Comparison of ENCODE assay signal across 8 cellular contexts in genomic region chr22:19714320-19715252, GRCh38. TPM values are rescaled to one million over a fixed set of nuclear protein-coding genes. Genes with fewer than 3 reads are reported as not detected.
DNase-seq lines count a peak whose midpoint lies in the region; ATAC-seq and TF ChIP-seq lines count a peak whose summit lies in the region.

SEPTIN5 (plus strand) TSS chr22:19714503; CDS start chr22:19714589, 86 bp downstream.

- POLR2A ChIA-PET in activated CD4-positive, alpha-beta T cell treated with anti-CD3 and anti-CD28 coated beads for 36 hours (lab: Charles Lee) = no interaction called here
- POLR2A ChIA-PET in MCF 10A (lab: Yijun Ruan, JAX) = no interaction called here

- H3K4me3 ChIP-seq in left lung (peak within 1 kb of the TSS; percentile 36 to 50), testis (peak within 1 kb of the TSS; percentile 58 to 73)

- no peak for ATAC-seq in activated CD4-positive, alpha-beta T cell treated with anti-CD3 and anti-CD28 coated beads for 36 hours
- ATAC-seq in left lung (no peak), omental fat pad (ENCODE audit: low FRiP score) (no peak), HG03280 (IDR thresholded peaks at IDR 0.05; ENCODE audit: unreplicated experiment) (no peak)

- H3K27ac ChIP-seq in left lung (no peak within 1 kb of the TSS), testis (no peak within 1 kb of the TSS)

- no peak for TF ChIP-seq CTCF in MCF 10A (IDR thresholded peaks at IDR 0.05; ENCODE audit: unreplicated experiment)
- TF ChIP-seq CTCF in left lung (IDR thresholded peaks at IDR 0.05) = no peak
- TF ChIP-seq CTCF in testis (IDR thresholded peaks at IDR 0.05) = no peak
- no peak for TF ChIP-seq CTCF in omental fat pad (IDR thresholded peaks at IDR 0.05)

- H3K27ac Mint-ChIP-seq in activated CD4-positive, alpha-beta T cell treated with anti-CD3 and anti-CD28 coated beads for 36 hours = no peak within 1 kb of the TSS
- no peak within 1 kb of the TSS for H3K27ac Mint-ChIP-seq in MCF 10A (ENCODE audit: low read depth, unreplicated experiment)

- no TSS peak for BruUV-seq in MCF 10A (replicated peaks; lab: Mats Ljungman, UMichigan)

- H3K4me3 Mint-ChIP-seq in activated CD4-positive, alpha-beta T cell treated with anti-CD3 and anti-CD28 coated beads for 36 hours = peak within 1 kb of the TSS; percentile 50
- H3K4me3 Mint-ChIP-seq in MCF 10A (ENCODE audit: unreplicated experiment) = peak within 1 kb of the TSS; percentile 69

- 2% methylated on average over 35 of the region's 104 CpGs; no CpG with 5 or more reads in 1 of the 2 donors for WGBS in testis, 2 donors

- no peak for TF ChIP-seq POLR2A in testis (IDR thresholded peaks at IDR 0.05)

- intact Hi-C loops in activated CD4-positive, alpha-beta T cell treated with anti-CD3 and anti-CD28 coated beads for 36 hours (cut with DNase I, micrococcal nuclease) = loop anchor here in 1 of 2 experiments (5.0 kb wide), 1 partner anchor 37 kb away; no protein-coding TSS in a partner anchor
- intact Hi-C loops in MCF 10A (cut with micrococcal nuclease) (loop anchor here (5.0 to 10.0 kb wide), 3 partner anchors 37 to 420 kb away; partner anchors contain the start of gene CLTCL1), left lung (cut with DNase I) (no loop called here), testis (cut with DNase I; ENCODE audit: low total_unique reads) (no loop called here)

- peaks cover 23 to 76% of the 10 kb centered on the region in 2 donors for H3K27me3 ChIP-seq in left lung
- H3K27me3 ChIP-seq in testis = no peaks in the 10 kb centered on the region

- CTCF ChIA-PET in activated CD4-positive, alpha-beta T cell treated with anti-CD3 and anti-CD28 coated beads for 36 hours (lab: Charles Lee) = interaction anchor here (0.9 kb wide), 1 partner anchor 16 kb away, joined by 3 read pairs; no protein-coding TSS in a partner anchor
- CTCF ChIA-PET in MCF 10A (lab: Yijun Ruan, JAX) = interaction anchor here (1.4 kb wide), 1 partner anchor 16 kb away, joined by 7 read pairs; no protein-coding TSS in a partner anchor

- H3K36me3 ChIP-seq in left lung (no peaks in the 10 kb centered on the region), testis (ENCODE audit: low read depth, missing control alignments) (no peaks in the 10 kb centered on the region)

- H3K36me3 Mint-ChIP-seq in activated CD4-positive, alpha-beta T cell treated with anti-CD3 and anti-CD28 coated beads for 36 hours (ENCODE audit: low read depth) = no peaks in the 10 kb centered on the region
- no peaks in the 10 kb centered on the region for H3K36me3 Mint-ChIP-seq in MCF 10A (ENCODE audit: insufficient read depth, unreplicated experiment)

- no peaks in the 10 kb centered on the region for H3K9me3 ChIP-seq in left lung
- H3K9me3 ChIP-seq in testis = no peaks in the 10 kb centered on the region

- peaks cover 10% of the 10 kb centered on the region for H3K4me1 Mint-ChIP-seq in activated CD4-positive, alpha-beta T cell treated with anti-CD3 and anti-CD28 coated beads for 36 hours
- peaks cover 3% of the 10 kb centered on the region for H3K4me1 Mint-ChIP-seq in MCF 10A (ENCODE audit: insufficient read depth, unreplicated experiment)

- peaks cover 11% of the 10 kb centered on the region for H3K27me3 Mint-ChIP-seq in activated CD4-positive, alpha-beta T cell treated with anti-CD3 and anti-CD28 coated beads for 36 hours
- no peaks in the 10 kb centered on the region for H3K27me3 Mint-ChIP-seq in MCF 10A (ENCODE audit: insufficient read depth, unreplicated experiment)

- H3K9me3 Mint-ChIP-seq in activated CD4-positive, alpha-beta T cell treated with anti-CD3 and anti-CD28 coated beads for 36 hours (ENCODE audit: low read depth) = no peaks in the 10 kb centered on the region
- H3K9me3 Mint-ChIP-seq in MCF 10A (ENCODE audit: unreplicated experiment) = no peaks in the 10 kb centered on the region

- H3K4me1 ChIP-seq in left lung (peaks cover 8 to 49% of the 10 kb centered on the region in 2 donors), testis (peaks cover 26% of the 10 kb centered on the region)

- no peak for DNase-seq in activated CD4-positive, alpha-beta T cell treated with anti-CD3 and anti-CD28 coated beads for 36 hours
- DNase-seq in activated CD4-positive, alpha-beta T cell treated with anti-CD3 and anti-CD28 coated beads for 1 hour = no peak
- DNase-seq in MCF 10A (ENCODE audit: unreplicated experiment) (no peak), left lung (peak in 1 of 2 donors; percentile 82), testis (no peak), omental fat pad (ENCODE audit: low spot score) (no peak), NCI-H2081 (lab: John Stamatoyannopoulos, UW) (no peak)

RNA-seq across cellular contexts. Expression of gene SEPTIN5, which starts in this region (rescaled TPM):
- total RNA-seq in activated CD4-positive, alpha-beta T cell treated with anti-CD3 and anti-CD28 coated beads for 36 hours = 1 to 10 TPM in 1 of 2 experiments, under 1 TPM in 1; 0.94 to 1.5 TPM
- 2.0 and 3.5 TPM in 2 replicates for total RNA-seq in MCF 10A (2022)
- 10 to 100 TPM; 14.6 to 20.3 TPM for total RNA-seq in left lung
- 10 to 100 TPM; 68.9 to 89.3 TPM for total RNA-seq in testis
- polyA plus RNA-seq in testis (ENCODE audit: insufficient read depth, low read depth, low replicate concordance) = 33.9 TPM
- 10 to 100 TPM in 1 of 4 donors, 1 to 10 TPM in 3; 3.7 to 19.1 (median 5.9) TPM for total RNA-seq in omental fat pad
